In the genomic region with DNA sequence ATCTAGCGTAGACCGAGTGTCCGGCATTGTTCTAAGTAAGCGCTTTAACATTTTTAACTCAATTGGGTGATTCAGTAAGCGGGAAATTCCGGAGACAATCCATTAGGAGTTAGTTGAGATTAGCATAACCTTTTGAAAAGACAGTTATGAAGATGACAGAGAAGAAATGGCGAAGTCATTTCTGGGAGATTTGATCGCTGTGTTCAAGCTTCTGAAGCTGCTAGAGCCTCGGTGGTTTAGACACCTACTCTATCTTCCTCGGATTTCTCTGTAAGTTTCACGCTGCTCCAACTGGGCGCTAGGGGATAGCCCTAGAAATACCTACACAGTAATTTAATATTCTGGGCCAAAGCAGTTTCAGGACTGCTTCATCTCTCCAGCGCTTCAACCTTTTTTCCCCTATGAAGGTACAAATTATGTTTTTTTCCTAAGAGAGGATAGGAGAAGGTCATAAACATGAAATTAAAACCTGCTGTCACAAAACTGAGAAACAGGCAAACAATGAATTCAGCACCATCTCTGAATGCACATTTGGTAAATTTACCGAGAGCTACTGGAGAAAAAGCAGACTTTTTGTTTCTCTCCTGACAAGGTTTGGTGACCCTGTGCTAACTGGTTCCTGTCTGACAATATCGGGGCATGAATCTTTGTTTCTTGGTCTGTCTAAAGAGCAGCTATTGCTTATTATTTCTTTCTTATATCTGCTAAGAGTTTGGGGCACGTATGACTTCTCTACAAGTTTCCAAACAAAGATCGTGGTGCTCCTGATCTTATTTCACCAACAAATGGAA, we compare ENCODE assay signal across 1 cellular context.
TF ChIP-seq lines count a peak whose summit lies in the region.

No MANE protein-coding gene starts in this region.

TF ChIP-seq in K562, 482 proteins besides CTCF, POLR2A, EP300 and RAD21 (continued from another document and continues in another):
- TF ChIP-seq, protein P1, sequence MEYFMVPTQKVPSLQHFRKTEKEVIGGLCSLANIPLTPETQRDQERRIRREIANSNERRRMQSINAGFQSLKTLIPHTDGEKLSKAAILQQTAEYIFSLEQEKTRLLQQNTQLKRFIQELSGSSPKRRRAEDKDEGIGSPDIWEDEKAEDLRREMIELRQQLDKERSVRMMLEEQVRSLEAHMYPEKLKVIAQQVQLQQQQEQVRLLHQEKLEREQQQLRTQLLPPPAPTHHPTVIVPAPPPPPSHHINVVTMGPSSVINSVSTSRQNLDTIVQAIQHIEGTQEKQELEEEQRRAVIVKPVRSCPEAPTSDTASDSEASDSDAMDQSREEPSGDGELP (CRISPR knock-in tag; IDR thresholded peaks at IDR 0.05; ENCODE audit: borderline replicate concordance): no peak
- TF ChIP-seq NBN (IDR thresholded peaks at IDR 0.05; ENCODE audit: low read depth) (peak; percentile 23), FIP1L1 (IDR thresholded peaks at IDR 0.05; ENCODE audit: low read depth, low read length, poor library complexity, severe bottlenecking) (no peak), JUN (IDR thresholded peaks at IDR 0.05; ENCODE audit: borderline replicate concordance, low read depth, low read length) (no peak), JUN (CRISPR knock-in tag; IDR thresholded peaks at IDR 0.05; ENCODE audit: borderline replicate concordance) (no peak), JUND (IDR thresholded peaks at IDR 0.05; ENCODE audit: borderline replicate concordance, low read depth, low read length) (no peak), JUND (tag; IDR thresholded peaks at IDR 0.05; ENCODE audit: borderline replicate concordance, low read depth, low read length) (no peak), GATA2 (CRISPR knock-in tag; IDR thresholded peaks at IDR 0.05) (no peak), HMG20B (CRISPR knock-in tag; IDR thresholded peaks at IDR 0.05) (no peak), PYGO2 (tag; IDR thresholded peaks at IDR 0.05) (no peak), MAFF (IDR thresholded peaks at IDR 0.05; ENCODE audit: low read length) (0 out of 2 replicates have a peak, but pooled peaks have one; percentile 15), ZFX (CRISPR knock-in tag; IDR thresholded peaks at IDR 0.05) (peak; percentile 53; the same call in 1 of the 2 replicates), SIX5 (IDR thresholded peaks at IDR 0.05; ENCODE audit: borderline replicate concordance in 1 of 2, insufficient read depth in 1 of 2, low read depth in 1 of 2, low read length in 2 of 2) (no peak), NUFIP1 (IDR thresholded peaks at IDR 0.05; ENCODE audit: partially characterized antibody) (no peak), ZNF232 (CRISPR knock-in tag; IDR thresholded peaks at IDR 0.05) (no peak), CCNT2 (IDR thresholded peaks at IDR 0.05; ENCODE audit: borderline replicate concordance, extremely low read depth, insufficient read length, low read depth, low read length) (no peak), ZNF197 (CRISPR knock-in tag; IDR thresholded peaks at IDR 0.05; ENCODE audit: low read depth) (0 out of 2 replicates have a peak, but pooled peaks have one; percentile 20), ZNF766 (CRISPR knock-in tag; conservative IDR thresholded peaks at IDR 0.05) (no peak), RBM34 (IDR thresholded peaks at IDR 0.05; ENCODE audit: borderline replicate concordance, insufficient read depth, low read length) (no peak), ZNF668 (CRISPR knock-in tag; IDR thresholded peaks at IDR 0.05) (peak; percentile 47; the same call in 1 of the 2 replicates), KLF1 (tag; IDR thresholded peaks at IDR 0.05) (no peak), PTBP1 (IDR thresholded peaks at IDR 0.05; ENCODE audit: low read depth, low read length) (no peak), RBM22 (IDR thresholded peaks at IDR 0.05; ENCODE audit: low read depth, low read length, poor library complexity, severe bottlenecking) (no peak), THRAP3 (IDR thresholded peaks at IDR 0.05; ENCODE audit: borderline replicate concordance) (no peak), DNMT1 (IDR thresholded peaks at IDR 0.05) (no peak), BCL6 (CRISPR knock-in tag; IDR thresholded peaks at IDR 0.05) (no peak), GATAD2A (IDR thresholded peaks at IDR 0.05) (no peak), HDAC2 (IDR thresholded peaks at IDR 0.05) (no peak), FOXJ3 (CRISPR knock-in tag; IDR thresholded peaks at IDR 0.05) (no peak), RBM17 (IDR thresholded peaks at IDR 0.05; ENCODE audit: borderline replicate concordance, low read depth, low read length) (no peak), ETV5 (CRISPR knock-in tag; IDR thresholded peaks at IDR 0.05; ENCODE audit: low read depth) (no peak), POU5F1 (IDR thresholded peaks at IDR 0.05; ENCODE audit: borderline replicate concordance, low read depth, low read length, partially characterized antibody) (no peak)
- TF ChIP-seq, protein P2, sequence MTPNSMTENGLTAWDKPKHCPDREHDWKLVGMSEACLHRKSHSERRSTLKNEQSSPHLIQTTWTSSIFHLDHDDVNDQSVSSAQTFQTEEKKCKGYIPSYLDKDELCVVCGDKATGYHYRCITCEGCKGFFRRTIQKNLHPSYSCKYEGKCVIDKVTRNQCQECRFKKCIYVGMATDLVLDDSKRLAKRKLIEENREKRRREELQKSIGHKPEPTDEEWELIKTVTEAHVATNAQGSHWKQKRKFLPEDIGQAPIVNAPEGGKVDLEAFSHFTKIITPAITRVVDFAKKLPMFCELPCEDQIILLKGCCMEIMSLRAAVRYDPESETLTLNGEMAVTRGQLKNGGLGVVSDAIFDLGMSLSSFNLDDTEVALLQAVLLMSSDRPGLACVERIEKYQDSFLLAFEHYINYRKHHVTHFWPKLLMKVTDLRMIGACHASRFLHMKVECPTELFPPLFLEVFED (CRISPR knock-in tag; conservative IDR thresholded peaks at IDR 0.05): no peak
- TF ChIP-seq, protein P3, sequence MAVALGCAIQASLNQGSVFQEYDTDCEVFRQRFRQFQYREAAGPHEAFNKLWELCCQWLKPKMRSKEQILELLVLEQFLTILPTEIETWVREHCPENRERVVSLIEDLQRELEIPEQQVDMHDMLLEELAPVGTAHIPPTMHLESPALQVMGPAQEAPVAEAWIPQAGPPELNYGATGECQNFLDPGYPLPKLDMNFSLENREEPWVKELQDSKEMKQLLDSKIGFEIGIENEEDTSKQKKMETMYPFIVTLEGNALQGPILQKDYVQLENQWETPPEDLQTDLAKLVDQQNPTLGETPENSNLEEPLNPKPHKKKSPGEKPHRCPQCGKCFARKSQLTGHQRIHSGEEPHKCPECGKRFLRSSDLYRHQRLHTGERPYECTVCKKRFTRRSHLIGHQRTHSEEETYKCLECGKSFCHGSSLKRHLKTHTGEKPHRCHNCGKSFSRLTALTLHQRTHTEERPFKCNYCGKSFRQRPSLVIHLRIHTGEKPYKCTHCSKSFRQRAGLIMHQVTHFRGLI (CRISPR knock-in tag; IDR thresholded peaks at IDR 0.05): no peak
- TF ChIP-seq, protein P4, sequence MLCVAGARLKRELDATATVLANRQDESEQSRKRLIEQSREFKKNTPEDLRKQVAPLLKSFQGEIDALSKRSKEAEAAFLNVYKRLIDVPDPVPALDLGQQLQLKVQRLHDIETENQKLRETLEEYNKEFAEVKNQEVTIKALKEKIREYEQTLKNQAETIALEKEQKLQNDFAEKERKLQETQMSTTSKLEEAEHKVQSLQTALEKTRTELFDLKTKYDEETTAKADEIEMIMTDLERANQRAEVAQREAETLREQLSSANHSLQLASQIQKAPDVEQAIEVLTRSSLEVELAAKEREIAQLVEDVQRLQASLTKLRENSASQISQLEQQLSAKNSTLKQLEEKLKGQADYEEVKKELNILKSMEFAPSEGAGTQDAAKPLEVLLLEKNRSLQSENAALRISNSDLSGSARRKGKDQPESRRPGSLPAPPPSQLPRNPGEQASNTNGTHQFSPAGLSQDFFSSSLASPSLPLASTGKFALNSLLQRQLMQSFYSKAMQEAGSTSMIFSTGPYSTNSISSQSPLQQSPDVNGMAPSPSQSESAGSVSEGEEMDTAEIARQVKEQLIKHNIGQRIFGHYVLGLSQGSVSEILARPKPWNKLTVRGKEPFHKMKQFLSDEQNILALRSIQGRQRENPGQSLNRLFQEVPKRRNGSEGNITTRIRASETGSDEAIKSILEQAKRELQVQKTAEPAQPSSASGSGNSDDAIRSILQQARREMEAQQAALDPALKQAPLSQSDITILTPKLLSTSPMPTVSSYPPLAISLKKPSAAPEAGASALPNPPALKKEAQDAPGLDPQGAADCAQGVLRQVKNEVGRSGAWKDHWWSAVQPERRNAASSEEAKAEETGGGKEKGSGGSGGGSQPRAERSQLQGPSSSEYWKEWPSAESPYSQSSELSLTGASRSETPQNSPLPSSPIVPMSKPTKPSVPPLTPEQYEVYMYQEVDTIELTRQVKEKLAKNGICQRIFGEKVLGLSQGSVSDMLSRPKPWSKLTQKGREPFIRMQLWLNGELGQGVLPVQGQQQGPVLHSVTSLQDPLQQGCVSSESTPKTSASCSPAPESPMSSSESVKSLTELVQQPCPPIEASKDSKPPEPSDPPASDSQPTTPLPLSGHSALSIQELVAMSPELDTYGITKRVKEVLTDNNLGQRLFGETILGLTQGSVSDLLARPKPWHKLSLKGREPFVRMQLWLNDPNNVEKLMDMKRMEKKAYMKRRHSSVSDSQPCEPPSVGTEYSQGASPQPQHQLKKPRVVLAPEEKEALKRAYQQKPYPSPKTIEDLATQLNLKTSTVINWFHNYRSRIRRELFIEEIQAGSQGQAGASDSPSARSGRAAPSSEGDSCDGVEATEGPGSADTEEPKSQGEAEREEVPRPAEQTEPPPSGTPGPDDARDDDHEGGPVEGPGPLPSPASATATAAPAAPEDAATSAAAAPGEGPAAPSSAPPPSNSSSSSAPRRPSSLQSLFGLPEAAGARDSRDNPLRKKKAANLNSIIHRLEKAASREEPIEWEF (CRISPR knock-in tag; IDR thresholded peaks at IDR 0.05): peak; percentile 56; the same call in 1 of the 2 replicates
- TF ChIP-seq, protein P5, sequence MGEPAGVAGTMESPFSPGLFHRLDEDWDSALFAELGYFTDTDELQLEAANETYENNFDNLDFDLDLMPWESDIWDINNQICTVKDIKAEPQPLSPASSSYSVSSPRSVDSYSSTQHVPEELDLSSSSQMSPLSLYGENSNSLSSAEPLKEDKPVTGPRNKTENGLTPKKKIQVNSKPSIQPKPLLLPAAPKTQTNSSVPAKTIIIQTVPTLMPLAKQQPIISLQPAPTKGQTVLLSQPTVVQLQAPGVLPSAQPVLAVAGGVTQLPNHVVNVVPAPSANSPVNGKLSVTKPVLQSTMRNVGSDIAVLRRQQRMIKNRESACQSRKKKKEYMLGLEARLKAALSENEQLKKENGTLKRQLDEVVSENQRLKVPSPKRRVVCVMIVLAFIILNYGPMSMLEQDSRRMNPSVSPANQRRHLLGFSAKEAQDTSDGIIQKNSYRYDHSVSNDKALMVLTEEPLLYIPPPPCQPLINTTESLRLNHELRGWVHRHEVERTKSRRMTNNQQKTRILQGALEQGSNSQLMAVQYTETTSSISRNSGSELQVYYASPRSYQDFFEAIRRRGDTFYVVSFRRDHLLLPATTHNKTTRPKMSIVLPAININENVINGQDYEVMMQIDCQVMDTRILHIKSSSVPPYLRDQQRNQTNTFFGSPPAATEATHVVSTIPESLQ (CRISPR knock-in tag; IDR thresholded peaks at IDR 0.05): no peak
- TF ChIP-seq, protein P6, sequence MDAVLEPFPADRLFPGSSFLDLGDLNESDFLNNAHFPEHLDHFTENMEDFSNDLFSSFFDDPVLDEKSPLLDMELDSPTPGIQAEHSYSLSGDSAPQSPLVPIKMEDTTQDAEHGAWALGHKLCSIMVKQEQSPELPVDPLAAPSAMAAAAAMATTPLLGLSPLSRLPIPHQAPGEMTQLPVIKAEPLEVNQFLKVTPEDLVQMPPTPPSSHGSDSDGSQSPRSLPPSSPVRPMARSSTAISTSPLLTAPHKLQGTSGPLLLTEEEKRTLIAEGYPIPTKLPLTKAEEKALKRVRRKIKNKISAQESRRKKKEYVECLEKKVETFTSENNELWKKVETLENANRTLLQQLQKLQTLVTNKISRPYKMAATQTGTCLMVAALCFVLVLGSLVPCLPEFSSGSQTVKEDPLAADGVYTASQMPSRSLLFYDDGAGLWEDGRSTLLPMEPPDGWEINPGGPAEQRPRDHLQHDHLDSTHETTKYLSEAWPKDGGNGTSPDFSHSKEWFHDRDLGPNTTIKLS (IDR thresholded peaks at IDR 0.05; ENCODE audit: borderline replicate concordance, low read depth): no peak
- TF ChIP-seq, protein P7, sequence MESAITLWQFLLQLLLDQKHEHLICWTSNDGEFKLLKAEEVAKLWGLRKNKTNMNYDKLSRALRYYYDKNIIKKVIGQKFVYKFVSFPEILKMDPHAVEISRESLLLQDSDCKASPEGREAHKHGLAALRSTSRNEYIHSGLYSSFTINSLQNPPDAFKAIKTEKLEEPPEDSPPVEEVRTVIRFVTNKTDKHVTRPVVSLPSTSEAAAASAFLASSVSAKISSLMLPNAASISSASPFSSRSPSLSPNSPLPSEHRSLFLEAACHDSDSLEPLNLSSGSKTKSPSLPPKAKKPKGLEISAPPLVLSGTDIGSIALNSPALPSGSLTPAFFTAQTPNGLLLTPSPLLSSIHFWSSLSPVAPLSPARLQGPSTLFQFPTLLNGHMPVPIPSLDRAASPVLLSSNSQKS (CRISPR knock-in tag; IDR thresholded peaks at IDR 0.05): peak; percentile 4; the same call in 1 of the 2 replicates
- TF ChIP-seq, protein P8, sequence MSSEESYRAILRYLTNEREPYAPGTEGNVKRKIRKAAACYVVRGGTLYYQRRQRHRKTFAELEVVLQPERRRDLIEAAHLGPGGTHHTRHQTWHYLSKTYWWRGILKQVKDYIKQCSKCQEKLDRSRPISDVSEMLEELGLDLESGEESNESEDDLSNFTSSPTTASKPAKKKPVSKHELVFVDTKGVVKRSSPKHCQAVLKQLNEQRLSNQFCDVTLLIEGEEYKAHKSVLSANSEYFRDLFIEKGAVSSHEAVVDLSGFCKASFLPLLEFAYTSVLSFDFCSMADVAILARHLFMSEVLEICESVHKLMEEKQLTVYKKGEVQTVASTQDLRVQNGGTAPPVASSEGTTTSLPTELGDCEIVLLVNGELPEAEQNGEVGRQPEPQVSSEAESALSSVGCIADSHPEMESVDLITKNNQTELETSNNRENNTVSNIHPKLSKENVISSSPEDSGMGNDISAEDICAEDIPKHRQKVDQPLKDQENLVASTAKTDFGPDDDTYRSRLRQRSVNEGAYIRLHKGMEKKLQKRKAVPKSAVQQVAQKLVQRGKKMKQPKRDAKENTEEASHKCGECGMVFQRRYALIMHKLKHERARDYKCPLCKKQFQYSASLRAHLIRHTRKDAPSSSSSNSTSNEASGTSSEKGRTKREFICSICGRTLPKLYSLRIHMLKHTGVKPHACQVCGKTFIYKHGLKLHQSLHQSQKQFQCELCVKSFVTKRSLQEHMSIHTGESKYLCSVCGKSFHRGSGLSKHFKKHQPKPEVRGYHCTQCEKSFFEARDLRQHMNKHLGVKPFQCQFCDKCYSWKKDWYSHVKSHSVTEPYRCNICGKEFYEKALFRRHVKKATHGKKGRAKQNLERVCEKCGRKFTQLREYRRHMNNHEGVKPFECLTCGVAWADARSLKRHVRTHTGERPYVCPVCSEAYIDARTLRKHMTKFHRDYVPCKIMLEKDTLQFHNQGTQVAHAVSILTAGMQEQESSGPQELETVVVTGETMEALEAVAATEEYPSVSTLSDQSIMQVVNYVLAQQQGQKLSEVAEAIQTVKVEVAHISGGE (CRISPR knock-in tag; IDR thresholded peaks at IDR 0.05): 0 out of 6 replicates have a peak, but pooled peaks of 1 of the 3 experiments have one; percentile 11
- TF ChIP-seq, protein P9, sequence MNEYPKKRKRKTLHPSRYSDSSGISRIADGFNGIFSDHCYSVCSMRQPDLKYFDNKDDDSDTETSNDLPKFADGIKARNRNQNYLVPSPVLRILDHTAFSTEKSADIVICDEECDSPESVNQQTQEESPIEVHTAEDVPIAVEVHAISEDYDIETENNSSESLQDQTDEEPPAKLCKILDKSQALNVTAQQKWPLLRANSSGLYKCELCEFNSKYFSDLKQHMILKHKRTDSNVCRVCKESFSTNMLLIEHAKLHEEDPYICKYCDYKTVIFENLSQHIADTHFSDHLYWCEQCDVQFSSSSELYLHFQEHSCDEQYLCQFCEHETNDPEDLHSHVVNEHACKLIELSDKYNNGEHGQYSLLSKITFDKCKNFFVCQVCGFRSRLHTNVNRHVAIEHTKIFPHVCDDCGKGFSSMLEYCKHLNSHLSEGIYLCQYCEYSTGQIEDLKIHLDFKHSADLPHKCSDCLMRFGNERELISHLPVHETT (CRISPR knock-in tag; conservative IDR thresholded peaks at IDR 0.05 in 1 of 2, IDR thresholded peaks at IDR 0.05 in 1 of 2): peak in 1 of 2 experiments; percentile 55; a peak in 1 of 4 replicates
